ENCODE assay signal across 10 cellular contexts in the genomic region with DNA sequence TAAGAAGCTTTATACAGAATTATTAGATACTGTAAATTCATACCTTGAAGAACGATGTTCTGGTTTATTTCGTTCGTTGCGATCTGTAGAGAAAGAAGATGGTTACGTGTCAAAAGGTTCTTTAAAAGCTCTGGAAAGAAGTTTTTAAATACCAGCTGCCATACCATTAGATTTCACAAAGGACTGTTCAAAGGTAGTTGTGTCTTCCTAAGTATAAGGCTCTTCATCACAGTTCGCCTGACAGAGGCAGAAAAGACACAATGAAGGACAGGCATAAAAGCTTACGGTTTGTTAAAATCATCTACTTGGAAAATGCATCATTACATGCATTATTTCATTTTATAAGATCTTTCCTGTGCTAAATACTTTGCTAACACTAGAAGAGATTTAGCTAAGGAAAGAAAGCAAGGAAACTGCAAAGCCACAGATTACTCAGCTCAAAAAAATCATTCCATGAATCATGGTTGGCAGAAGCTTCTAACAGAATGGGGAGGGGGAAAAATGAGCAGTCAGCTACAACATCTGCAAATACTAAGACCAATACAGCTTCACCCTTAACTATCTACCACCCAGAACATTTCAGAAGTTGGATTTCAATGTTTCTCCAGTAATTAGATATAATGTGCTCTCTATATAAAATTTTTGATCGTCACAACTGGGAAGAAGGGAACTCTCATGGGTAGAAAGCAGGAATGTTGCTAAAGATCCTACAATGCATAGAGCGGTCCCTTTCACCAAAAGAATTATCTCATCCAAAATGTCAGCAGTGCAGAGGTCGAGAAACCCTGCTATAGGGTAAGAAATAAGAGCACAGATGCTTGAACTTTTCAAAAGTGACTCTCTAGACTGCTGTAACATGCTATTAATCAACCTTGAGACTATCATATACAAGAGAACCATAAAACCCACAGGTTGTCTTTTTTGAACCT. TPM values are rescaled to one million over a fixed set of nuclear protein-coding genes. Genes with fewer than 3 reads are reported as not detected.
DNase-seq lines count a peak whose midpoint lies in the region; ATAC-seq and TF ChIP-seq lines count a peak whose summit lies in the region.
"Had no signal": no experiment of that assay in that cellular context is flagged by ENCODE, and none has a peak within 500 bp of the region (broad histone marks: within the 10 kb centered on the region; RNA-seq: fewer than 3 reads in every experiment).

No MANE protein-coding gene starts in this region.

- TF ChIP-seq CTCF in lung (IDR thresholded peaks at IDR 0.05; ENCODE audit: control extremely low read depth, extremely low read depth), result no peak
- TF ChIP-seq CTCF in testis (IDR thresholded peaks at IDR 0.05), result no peak
- no peak for TF ChIP-seq CTCF in Calu3 (IDR thresholded peaks at IDR 0.05; ENCODE audit: unreplicated experiment)

- no peaks in the 10 kb centered on the region for H3K4me1 Mint-ChIP-seq in Calu3 (ENCODE audit: low read depth, unreplicated experiment)

- H3K27ac ChIP-seq in lung (ENCODE audit: low read depth in 1 of 2, low read length in 1 of 2) (peak overlapping the region in 1 of 2 donors; percentile 33), testis (peak overlapping the region in 1 of 2 donors; percentile 57)

- no peaks in the 10 kb centered on the region for H3K9me3 ChIP-seq in lung (ENCODE audit: control insufficient read depth in 2 of 2, insufficient read depth in 1 of 2, low read length in 1 of 2)
- no peaks in the 10 kb centered on the region for H3K9me3 ChIP-seq in testis

- H3K36me3 Mint-ChIP-seq in Calu3 (ENCODE audit: insufficient read depth, unreplicated experiment), result peaks cover 6% of the 10 kb centered on the region

- DNase-seq in HS-5 (ENCODE audit: low read depth) (peak; percentile 81), dermis microvascular lymphatic vessel endothelial cell (ENCODE audit: low read depth in 2 of 2) (peak; percentile 58 to 90), lung (ENCODE audit: low spot score) (no peak), testis (no peak), Calu3 (no peak), MV-4-11 (lab: John Stamatoyannopoulos, UW) (no peak)
- DNase-seq: activated CD8-positive, alpha-beta T cell treated with anti-CD3 and anti-CD28 coated beads, Interleukin-2, amount 10 ng/mL, durations not matched to agents 7 days and 5 days; NCI-H524 had no signal

- BruUV-seq in Calu3 (replicated peaks; lab: Mats Ljungman, UMichigan), result no TSS peak

- peaks cover 0 to 3% of the 10 kb centered on the region in 2 donors for H3K4me1 ChIP-seq in lung (ENCODE audit: control insufficient read depth in 2 of 2, insufficient read depth in 2 of 2, low read length in 2 of 2)
- peaks cover 8% of the 10 kb centered on the region for H3K4me1 ChIP-seq in testis

- WGBS in lung, 2 donors, result 57 to 70% methylated on average over 10 of the region's 10 CpGs
- WGBS in testis, 2 donors, result 42 to 57% methylated on average over 10 of the region's 10 CpGs

- no peaks in the 10 kb centered on the region for H3K9me3 Mint-ChIP-seq in Calu3 (ENCODE audit: low read depth, unreplicated experiment)

- H3K36me3 ChIP-seq in lung (ENCODE audit: control insufficient read depth in 2 of 2, insufficient read depth in 2 of 2, low read length in 2 of 2) (no peaks in the 10 kb centered on the region), testis (ENCODE audit: low read depth, missing control alignments) (no peaks in the 10 kb centered on the region)

- CTCF ChIA-PET in Calu3 (lab: Charles Lee), result interaction anchor here (0.5 to 0.6 kb wide), 2 partner anchors 60 to 1649 kb away, joined by 6 read pairs; no protein-coding TSS in a partner anchor

- intact Hi-C loops in testis (cut with DNase I; ENCODE audit: low total_unique reads), result no loop called here
- intact Hi-C loops in Calu3 (cut with micrococcal nuclease; ENCODE audit: unreplicated experiment), result no loop called here

- ATAC-seq in lung (ENCODE audit: insufficient read depth, low FRiP score), result peak; percentile 51
- ATAC-seq in HG03469 (IDR thresholded peaks at IDR 0.05; ENCODE audit: unreplicated experiment), result no peak
- no peak for ATAC-seq in HG02623 (IDR thresholded peaks at IDR 0.05; ENCODE audit: unreplicated experiment)
- ATAC-seq: activated CD8-positive, alpha-beta T cell treated with anti-CD3 and anti-CD28 coated beads, Interleukin-2, amount 10 ng/mL, durations not matched to agents 7 days and 5 days had no signal

- H3K4me3 ChIP-seq in lung (no peak overlapping the region), testis (peak overlapping the region; percentile 4 to 14)

- H3K27me3 ChIP-seq in lung (ENCODE audit: control insufficient read depth, insufficient read depth), result no peaks in the 10 kb centered on the region
- no peaks in the 10 kb centered on the region for H3K27me3 ChIP-seq in testis

- no peak overlapping the region for H3K27ac Mint-ChIP-seq in Calu3 (ENCODE audit: unreplicated experiment)
- H3K27ac Mint-ChIP-seq: activated CD8-positive, alpha-beta T cell treated with anti-CD3 and anti-CD28 coated beads, Interleukin-2, amount 10 ng/mL, durations not matched to agents 7 days and 5 days had no signal

- no peak overlapping the region for H3K4me3 Mint-ChIP-seq in Calu3 (ENCODE audit: low read depth, unreplicated experiment)
- H3K4me3 Mint-ChIP-seq: activated CD8-positive, alpha-beta T cell treated with anti-CD3 and anti-CD28 coated beads, Interleukin-2, amount 10 ng/mL, durations not matched to agents 7 days and 5 days had no signal

- no peaks in the 10 kb centered on the region for H3K27me3 Mint-ChIP-seq in Calu3 (ENCODE audit: unreplicated experiment)

- no peak for TF ChIP-seq POLR2A in testis (IDR thresholded peaks at IDR 0.05)

RNA-seq across cellular contexts. Expression of a gene that starts 50.7 kb away (rescaled TPM):
- total RNA-seq in dermis microvascular lymphatic vessel endothelial cell (not detected in 2 replicates), lung (not detected), testis (under 1 TPM in 1 of 2 donors, not detected in 1; 0.71 TPM), Calu3 (2022) (not detected in 2 replicates)
- polyA plus RNA-seq in lung (not detected), testis (ENCODE audit: insufficient read depth, low read depth, low replicate concordance) (2.0 TPM)
- total RNA-seq: activated CD8-positive, alpha-beta T cell treated with anti-CD3 and anti-CD28 coated beads, Interleukin-2, amount 10 ng/mL, durations not matched to agents 7 days and 5 days had no signal

Comparison
In these comparisons a context has a peak if more than half of its experiments do, and no peak if none do; other contexts are left out.
1. DNase-seq: peak in HS-5 (single experiment) and dermis microvascular lymphatic vessel endothelial cell (2 of 2); none in lung (single experiment), testis (single experiment), Calu3 (single experiment) and MV-4-11 (single experiment).